ENCODE assay signal across 15 cellular contexts in the genomic region with DNA sequence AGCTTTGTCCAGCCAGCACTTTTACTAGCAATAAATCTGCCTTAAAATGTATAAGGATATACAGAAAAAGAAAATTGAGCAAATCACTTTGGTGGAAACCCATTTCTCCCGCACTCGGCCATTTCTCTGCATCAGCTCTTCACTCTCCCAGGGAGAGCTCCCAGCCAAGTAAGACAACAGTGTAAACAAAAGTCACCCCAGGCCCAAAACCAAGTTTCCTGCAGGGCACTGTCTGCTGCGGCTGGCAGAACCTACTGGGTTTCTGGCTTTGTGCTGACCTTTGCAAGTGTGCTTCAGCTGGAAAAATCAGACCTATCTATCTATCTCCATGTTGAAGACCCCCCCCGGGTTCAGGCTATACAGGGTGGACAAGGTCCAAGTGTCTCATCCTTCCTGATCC.
DNase-seq lines count a peak whose midpoint lies in the region; ATAC-seq and TF ChIP-seq lines count a peak whose summit lies in the region.
"Had no signal": no experiment of that assay in that cellular context is flagged by ENCODE, and none has a peak within 500 bp of the region (broad histone marks: within the 10 kb centered on the region; RNA-seq: fewer than 3 reads in every experiment).

No MANE protein-coding gene starts in this region.

- no peaks in the 10 kb centered on the region; the same call in 2 of the 3 replicates for H3K36me3 Mint-ChIP-seq in GM23338 (ENCODE audit: low read depth)
- H3K36me3 Mint-ChIP-seq in glutamatergic neuron (ENCODE audit: unreplicated experiment), result no peaks in the 10 kb centered on the region
- no peaks in the 10 kb centered on the region for H3K36me3 Mint-ChIP-seq in progenitor cell of endocrine pancreas (ENCODE audit: insufficient read depth)
- H3K36me3 Mint-ChIP-seq: CD4-positive, alpha-beta memory T cell; IgD-negative memory B cell had no signal

- DNase-seq in GM23338 (ENCODE audit: low spot score) (no peak), RPMI8226 (peak; percentile 82), glutamatergic neuron (no peak), aorta (no peak), A673 (ENCODE audit: low spot score) (no peak), progenitor cell of endocrine pancreas (ENCODE audit: low spot score, unreplicated experiment) (no peak), germinal center (ENCODE audit: low spot score) (no peak)
- DNase-seq: CD4-positive, alpha-beta memory T cell; HCEC 1CT; NCI-H1930; NCI-H748 treated with DMSO at 0.1 percent for 48 hours; PC-9 had no signal

- 78 to 79% methylated on average over 4 of the region's 4 CpGs for WGBS in aorta, 2 donors

- H3F3A ChIP-seq in GM23338 (replicated peaks; ENCODE audit: low read depth), result no peaks in the 10 kb centered on the region

- H3K4me1 Mint-ChIP-seq in GM23338 (peaks cover 34% of the 10 kb centered on the region), glutamatergic neuron (ENCODE audit: low read depth, unreplicated experiment) (peaks cover 57% of the 10 kb centered on the region), progenitor cell of endocrine pancreas (ENCODE audit: low read depth) (no peaks in the 10 kb centered on the region)
- H3K4me1 Mint-ChIP-seq: CD4-positive, alpha-beta memory T cell; IgD-negative memory B cell had no signal

- ATAC-seq in GM23338 (no peak), aorta (ENCODE audit: low FRiP score) (peak; percentile 7)

- H3K27ac ChIP-seq in GM23338 (ENCODE audit: low read depth) (no peak overlapping the region), aorta (ENCODE audit: low read depth in 1 of 2, low read length in 2 of 2) (no peak overlapping the region), A673 (ENCODE audit: low read depth, low read length, poor library complexity, severe bottlenecking) (no peak overlapping the region)
- H3K27ac ChIP-seq: HL-60, PC-9 had no signal

- H3K36me3 ChIP-seq in GM23338 (ENCODE audit: insufficient read depth) (no peaks in the 10 kb centered on the region), aorta (ENCODE audit: control insufficient read depth in 1 of 2, insufficient read depth in 2 of 2, low read length in 1 of 2) (no peaks in the 10 kb centered on the region), A673 (ENCODE audit: insufficient read depth, low read length, poor library complexity, severe bottlenecking) (no peaks in the 10 kb centered on the region)
- H3K36me3 ChIP-seq: BE2C had no signal

- H3K4me3 ChIP-seq in GM23338 (no peak overlapping the region), aorta (ENCODE audit: low read length in 2 of 2) (no peak overlapping the region), A673 (ENCODE audit: low read depth, low read length, poor library complexity, severe bottlenecking) (no peak overlapping the region)
- H3K4me3 ChIP-seq: PC-9 had no signal

- peaks cover 19% of the 10 kb centered on the region for H3K4me1 ChIP-seq in GM23338 (ENCODE audit: insufficient read depth)
- no peaks in the 10 kb centered on the region for H3K4me1 ChIP-seq in aorta (ENCODE audit: control insufficient read depth in 1 of 2, insufficient read depth in 2 of 2, low read length in 2 of 2)
- H3K4me1 ChIP-seq in A673 (ENCODE audit: insufficient read depth, low read length, poor library complexity, severe bottlenecking), result no peaks in the 10 kb centered on the region

- CTCF ChIA-PET in A673 (lab: Charles Lee), result no interaction called here

- no peaks in the 10 kb centered on the region for H3K27me3 ChIP-seq in GM23338 (ENCODE audit: insufficient read depth)
- no peaks in the 10 kb centered on the region for H3K27me3 ChIP-seq in aorta (ENCODE audit: control insufficient read depth in 1 of 2, insufficient read depth in 2 of 2, low read length in 1 of 2)
- H3K27me3 ChIP-seq in A673 (replicated peaks; ENCODE audit: insufficient read depth, low read depth, low read length, poor library complexity), result peaks cover 31% of the 10 kb centered on the region
- H3K27me3 ChIP-seq: BE2C had no signal

- H3K9me3 Mint-ChIP-seq in GM23338 (peaks cover 10% of the 10 kb centered on the region; the same call in 2 of the 3 replicates), glutamatergic neuron (ENCODE audit: unreplicated experiment) (peaks cover 8% of the 10 kb centered on the region), progenitor cell of endocrine pancreas (ENCODE audit: low read depth) (no peaks in the 10 kb centered on the region)
- H3K9me3 Mint-ChIP-seq: IgD-negative memory B cell had no signal

- peak overlapping the region; percentile 62; the same call in 1 of the 2 replicates for H3K4me2 ChIP-seq in GM23338
- H3K4me2 ChIP-seq: PC-9 had no signal

- BruUV-seq in A673 (replicated peaks; lab: Mats Ljungman, UMichigan), result no TSS peak

- no peaks in the 10 kb centered on the region for H3K79me2 ChIP-seq in GM23338 (replicated peaks; ENCODE audit: insufficient read depth)

- H3K4me3 Mint-ChIP-seq in GM23338 (no peak overlapping the region), glutamatergic neuron (ENCODE audit: unreplicated experiment) (no peak overlapping the region), progenitor cell of endocrine pancreas (ENCODE audit: low read depth) (no peak overlapping the region)
- H3K4me3 Mint-ChIP-seq: CD4-positive, alpha-beta memory T cell had no signal

- POLR2A ChIA-PET in A673 (lab: Charles Lee; ENCODE audit: low non-redundant PET), result no interaction called here

- H3K27me3 Mint-ChIP-seq in GM23338 (ENCODE audit: insufficient read depth, low read depth, poor library complexity) (peaks cover 9% of the 10 kb centered on the region), glutamatergic neuron (ENCODE audit: unreplicated experiment) (peaks cover 1% of the 10 kb centered on the region), progenitor cell of endocrine pancreas (peaks cover 7% of the 10 kb centered on the region)

- no peaks in the 10 kb centered on the region for H3K9me2 ChIP-seq in GM23338 (ENCODE audit: insufficient read depth)

- peak overlapping the region; percentile 94; the same call in 1 of the 2 replicates for H2AFZ ChIP-seq in GM23338
- H2AFZ ChIP-seq: PC-9 had no signal

- no peaks in the 10 kb centered on the region for H3K9me3 ChIP-seq in aorta (ENCODE audit: control insufficient read depth, low read length)
- H3K9me3 ChIP-seq in A673 (ENCODE audit: low read depth, low read length, poor library complexity, severe bottlenecking), result no peaks in the 10 kb centered on the region
- H3K9me3 ChIP-seq: BE2C had no signal

- TF ChIP-seq CTCF in GM23338 (conservative IDR thresholded peaks at IDR 0.05; ENCODE audit: low read depth in 2 of 2), result no peak
- TF ChIP-seq CTCF in glutamatergic neuron (IDR thresholded peaks at IDR 0.05; ENCODE audit: partially characterized antibody, unreplicated experiment), result no peak
- no peak for TF ChIP-seq CTCF in A673 (conservative IDR thresholded peaks at IDR 0.05; ENCODE audit: low read depth, low read length)
- no peak for TF ChIP-seq CTCF in progenitor cell of endocrine pancreas (IDR thresholded peaks at IDR 0.05; ENCODE audit: unreplicated experiment)

- H4K20me1 ChIP-seq in GM23338 (replicated peaks; ENCODE audit: insufficient read depth), result no peaks in the 10 kb centered on the region

- H3K27ac Mint-ChIP-seq in GM23338, result no peak overlapping the region
- peak overlapping the region; percentile 91 for H3K27ac Mint-ChIP-seq in glutamatergic neuron (ENCODE audit: unreplicated experiment)
- H3K27ac Mint-ChIP-seq in progenitor cell of endocrine pancreas, result no peak overlapping the region
- H3K27ac Mint-ChIP-seq: IgD-negative memory B cell had no signal

- intact Hi-C loops in aorta (cut with DNase I), result no loop called here
- intact Hi-C loops in A673 (cut with micrococcal nuclease; ENCODE audit: unreplicated experiment), result no loop called here

TF ChIP-seq in GM23338, 12 proteins besides CTCF, POLR2A, EP300 and RAD21 (continues in another document):
- TF ChIP-seq JUNB (IDR thresholded peaks at IDR 0.05; ENCODE audit: unreplicated experiment), result no peak
- no peak for TF ChIP-seq ETS1 (IDR thresholded peaks at IDR 0.05)
- no peak for TF ChIP-seq STAT1 (IDR thresholded peaks at IDR 0.05; ENCODE audit: unreplicated experiment)
- no peak for TF ChIP-seq CREB1 (CRISPR knock-in tag; IDR thresholded peaks at IDR 0.05; ENCODE audit: low read depth)
- TF ChIP-seq EZH2phosphoT487 (IDR thresholded peaks at IDR 0.05; ENCODE audit: unreplicated experiment), result no peak
- TF ChIP-seq NANOG (IDR thresholded peaks at IDR 0.05; ENCODE audit: borderline replicate concordance), result no peak
- TF ChIP-seq ZNF114 (CRISPR knock-in tag; IDR thresholded peaks at IDR 0.05), result no peak
